15 cellular contexts compared by ENCODE assay signal in the genomic region with DNA sequence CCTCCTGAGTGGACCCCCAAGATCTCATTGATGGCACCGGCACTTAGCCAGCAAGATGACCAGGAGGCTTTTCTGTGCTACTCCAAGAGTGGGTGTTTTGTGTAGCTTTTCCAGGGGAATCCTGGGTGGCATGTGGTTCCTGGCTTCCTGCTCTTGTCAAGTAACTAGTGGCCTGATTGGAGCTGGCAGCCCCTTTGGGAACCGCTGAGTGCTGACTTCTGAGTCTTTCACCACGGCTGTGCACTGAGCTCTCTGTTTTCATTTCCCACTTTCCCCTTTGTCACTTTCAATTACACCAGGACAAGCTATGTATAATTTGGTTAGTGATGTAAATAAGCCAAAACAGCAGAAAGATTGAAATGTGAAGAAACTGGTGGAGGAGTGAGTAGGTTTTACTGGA.
DNase-seq lines count a peak whose midpoint lies in the region; ATAC-seq and TF ChIP-seq lines count a peak whose summit lies in the region.
"Had no signal": no experiment of that assay in that cellular context is flagged by ENCODE, and none has a peak within 500 bp of the region (broad histone marks: within the 10 kb centered on the region; RNA-seq: fewer than 3 reads in every experiment).

No MANE protein-coding gene starts in this region.

- H3K4me3 Mint-ChIP-seq in neural progenitor cell = no peak overlapping the region
- H3K4me3 Mint-ChIP-seq: CD14-positive monocyte; CD8-positive, alpha-beta T cell; H9 had no signal

- H3K9me3 ChIP-seq in neural progenitor cell (ENCODE audit: low read depth) (no peaks in the 10 kb centered on the region), smooth muscle cell (replicated peaks; ENCODE audit: low read depth) (no peaks in the 10 kb centered on the region)

- no peaks in the 10 kb centered on the region for H3K36me3 ChIP-seq in neural progenitor cell
- H3K36me3 ChIP-seq in smooth muscle cell (ENCODE audit: low read depth) = no peaks in the 10 kb centered on the region

- no peaks in the 10 kb centered on the region for H4K20me1 ChIP-seq in neural progenitor cell (ENCODE audit: low read depth)
- no peaks in the 10 kb centered on the region for H4K20me1 ChIP-seq in smooth muscle cell (ENCODE audit: low read depth)

- ATAC-seq in HG03571 (IDR thresholded peaks at IDR 0.05; ENCODE audit: unreplicated experiment) = no peak
- ATAC-seq: CD8-positive, alpha-beta T cell had no signal

- H3K9ac ChIP-seq in neural progenitor cell = no peak overlapping the region
- no peak overlapping the region for H3K9ac ChIP-seq in smooth muscle cell (ENCODE audit: low read depth)

- H3K4me1 Mint-ChIP-seq in neural progenitor cell = peaks cover 6% of the 10 kb centered on the region
- H3K4me1 Mint-ChIP-seq: CD14-positive monocyte had no signal

- no peak overlapping the region for H3K4me2 ChIP-seq in neural progenitor cell
- no peak overlapping the region for H3K4me2 ChIP-seq in smooth muscle cell

- TF ChIP-seq CTCF in neural progenitor cell (IDR thresholded peaks at IDR 0.05) (no peak), smooth muscle cell (IDR thresholded peaks at IDR 0.05; ENCODE audit: borderline replicate concordance, insufficient read depth, poor library complexity, severe bottlenecking) (no peak)

- H3K36me3 Mint-ChIP-seq in neural progenitor cell = no peaks in the 10 kb centered on the region
- H3K36me3 Mint-ChIP-seq: CD14-positive monocyte; CD8-positive, alpha-beta T cell had no signal

- no peak overlapping the region for H3K27ac Mint-ChIP-seq in neural progenitor cell
- H3K27ac Mint-ChIP-seq: CD8-positive, alpha-beta T cell had no signal

- H3F3A ChIP-seq in neural progenitor cell (ENCODE audit: low read depth) = no peaks in the 10 kb centered on the region
- H3F3A ChIP-seq in smooth muscle cell (ENCODE audit: low read depth) = no peaks in the 10 kb centered on the region

- no peak overlapping the region for H3K27ac ChIP-seq in neural progenitor cell
- no peak overlapping the region for H3K27ac ChIP-seq in smooth muscle cell (ENCODE audit: low read depth)

- peaks cover 22% of the 10 kb centered on the region for H3K4me1 ChIP-seq in neural progenitor cell
- H3K4me1 ChIP-seq in smooth muscle cell (ENCODE audit: low read depth) = peaks cover 4% of the 10 kb centered on the region

- H2AFZ ChIP-seq in neural progenitor cell (replicated peaks) = no peak overlapping the region
- peak overlapping the region; percentile 24 for H2AFZ ChIP-seq in smooth muscle cell (ENCODE audit: low read depth)

- H3K4me3 ChIP-seq in neural progenitor cell = no peak overlapping the region
- H3K4me3 ChIP-seq in smooth muscle cell = no peak overlapping the region

- WGBS in smooth muscle cell (ENCODE audit: low lambda C conversion rate) = 71% methylated on average over 3 of the region's 3 CpGs

- DNase-seq in SK-N-DZ (ENCODE audit: low spot score) (peak; percentile 91), astrocyte of the hippocampus (ENCODE audit: low read depth, low spot score) (peak; percentile 45), neural progenitor cell (ENCODE audit: low spot score) (peak; percentile 16), smooth muscle cell (lab: John Stamatoyannopoulos, UW; ENCODE audit: unreplicated experiment) (no peak), T-helper 1 cell (no peak), activated T-cell treated with anti-CD3 and anti-CD28 coated beads for 4 hours (no peak), NCI-H526 treated with DMSO at 0.1 percent for 48 hours (lab: John Stamatoyannopoulos, UW) (no peak)
- DNase-seq: CD8-positive, alpha-beta T cell; COR-L47; DND-41; GDM1; GOT3; H9 had no signal

- no peaks in the 10 kb centered on the region for H3K79me2 ChIP-seq in neural progenitor cell (ENCODE audit: low read depth)
- H3K79me2 ChIP-seq in smooth muscle cell (ENCODE audit: low read depth) = no peaks in the 10 kb centered on the region

- H3K27me3 ChIP-seq in neural progenitor cell (no peaks in the 10 kb centered on the region), smooth muscle cell (ENCODE audit: low read depth) (no peaks in the 10 kb centered on the region)

- H3K27me3 Mint-ChIP-seq in neural progenitor cell (ENCODE audit: insufficient read depth, low read depth) = peaks cover 4% of the 10 kb centered on the region

- no peaks in the 10 kb centered on the region for H3K9me3 Mint-ChIP-seq in neural progenitor cell
- H3K9me3 Mint-ChIP-seq: CD8-positive, alpha-beta T cell; H9 had no signal

Comparison
In these comparisons a context has a peak if more than half of its experiments do, and no peak if none do; other contexts are left out.
1. DNase-seq: peak in SK-N-DZ (single experiment), astrocyte of the hippocampus (single experiment) and neural progenitor cell (single experiment); none in smooth muscle cell (single experiment), T-helper 1 cell (0 of 5), activated T-cell treated with anti-CD3 and anti-CD28 coated beads for 4 hours (single experiment) and NCI-H526 treated with DMSO at 0.1 percent for 48 hours (single experiment).